Comparison of ENCODE assay signal across 10 cellular contexts in genomic region chr5:109479260-109479860, GRCh38.
A peak's percentile ranks its signal among the peaks of the same experiment; 100 is the strongest.
DNase-seq lines count a peak whose midpoint lies in the region; ATAC-seq and TF ChIP-seq lines count a peak whose summit lies in the region.
"Had no signal": no experiment of that assay in that cellular context is flagged by ENCODE, and none has a peak within 500 bp of the region (broad histone marks: within the 10 kb centered on the region; RNA-seq: fewer than 3 reads in every experiment).

No MANE protein-coding gene starts in this region.

- DNase-seq in NCI-H82 (lab: John Stamatoyannopoulos, UW) (peak; percentile 2), NCI-H82 treated with DMSO at 0.1 percent for 48 hours (lab: John Stamatoyannopoulos, UW; ENCODE audit: unreplicated experiment) (no peak), MV-4-11 (lab: John Stamatoyannopoulos, UW) (peak; percentile 7), colonic mucosa (no peak), psoas muscle (no peak), UCSD-AML1 (lab: John Stamatoyannopoulos, UW; ENCODE audit: unreplicated experiment) (no peak), NCI-H345 treated with DMSO at 0.1 percent for 48 hours (lab: John Stamatoyannopoulos, UW; ENCODE audit: unreplicated experiment) (no peak)
- DNase-seq in stimulated activated effector memory CD8-positive, alpha-beta T cell treated with anti-CD3 and anti-CD28 coated beads, Interleukin-12 subunit alpha, Interleukin-12 subunit beta, amount 100 ng/mL, for 72 hours (ENCODE audit: low spot score in 2 of 2): no peak

- no peak overlapping the region for H3K27ac Mint-ChIP-seq in stimulated activated effector memory CD8-positive, alpha-beta T cell treated with anti-CD3 and anti-CD28 coated beads, Interleukin-12 subunit alpha, Interleukin-12 subunit beta, amount 100 ng/mL, for 72 hours
- H3K27ac Mint-ChIP-seq: stimulated activated naive CD8-positive, alpha-beta T cell treated with anti-CD3 and anti-CD28 coated beads, Interleukin-15, Interleukin-2, amounts not matched to agents 100 ng/mL and 50 ng/mL, for 24 hours had no signal

- H3K27ac ChIP-seq in colonic mucosa (no peak overlapping the region), psoas muscle (no peak overlapping the region)
- H3K27ac ChIP-seq: SJSA1 had no signal

- no peak for ATAC-seq in psoas muscle
- ATAC-seq in stimulated activated effector memory CD8-positive, alpha-beta T cell treated with anti-CD3 and anti-CD28 coated beads, Interleukin-12 subunit alpha, Interleukin-12 subunit beta, amount 100 ng/mL, for 72 hours: no peak

- H3K9me3 ChIP-seq in colonic mucosa: no peaks in the 10 kb centered on the region
- no peaks in the 10 kb centered on the region for H3K9me3 ChIP-seq in psoas muscle
- H3K9me3 ChIP-seq: SJSA1 had no signal

- no peaks in the 10 kb centered on the region for H3K4me1 Mint-ChIP-seq in stimulated activated effector memory CD8-positive, alpha-beta T cell treated with anti-CD3 and anti-CD28 coated beads, Interleukin-12 subunit alpha, Interleukin-12 subunit beta, amount 100 ng/mL, for 72 hours

- H3K27me3 ChIP-seq in colonic mucosa (no peaks in the 10 kb centered on the region), psoas muscle (ENCODE audit: insufficient read depth in 3 of 3, low read length in 2 of 3) (no peaks in the 10 kb centered on the region)

- H3K36me3 ChIP-seq in colonic mucosa: no peaks in the 10 kb centered on the region
- H3K36me3 ChIP-seq in psoas muscle (ENCODE audit: insufficient read depth in 1 of 2, low read depth in 1 of 2): no peaks in the 10 kb centered on the region
- H3K36me3 ChIP-seq: SJSA1 had no signal

- no peak overlapping the region for H3K4me3 ChIP-seq in colonic mucosa
- no peak overlapping the region for H3K4me3 ChIP-seq in psoas muscle
- H3K4me3 ChIP-seq: SJSA1 had no signal

- H3K4me1 ChIP-seq in colonic mucosa (peaks cover 7% of the 10 kb centered on the region), psoas muscle (peaks cover 9% of the 10 kb centered on the region)
- H3K4me1 ChIP-seq: SJSA1 had no signal

- H3K9ac ChIP-seq in colonic mucosa (ENCODE audit: low read depth in 2 of 2, low read length in 2 of 2): no peak overlapping the region

- H3K9me3 Mint-ChIP-seq in stimulated activated effector memory CD8-positive, alpha-beta T cell treated with anti-CD3 and anti-CD28 coated beads, Interleukin-12 subunit alpha, Interleukin-12 subunit beta, amount 100 ng/mL, for 72 hours: no peaks in the 10 kb centered on the region
- H3K9me3 Mint-ChIP-seq: stimulated activated naive CD8-positive, alpha-beta T cell treated with anti-CD3 and anti-CD28 coated beads, Interleukin-15, Interleukin-2, amounts not matched to agents 100 ng/mL and 50 ng/mL, for 24 hours had no signal

- intact Hi-C loops in colonic mucosa (cut with DNase I): loop anchor here (5.0 to 10.0 kb wide), 2 partner anchors 557 to 805 kb away; no protein-coding TSS in a partner anchor
- intact Hi-C loops in psoas muscle (cut with DNase I): loop anchor here in 1 of 2 donors (10.0 kb wide), 1 partner anchor 835 kb away; no protein-coding TSS in a partner anchor

- no peaks in the 10 kb centered on the region for H3K36me3 Mint-ChIP-seq in stimulated activated effector memory CD8-positive, alpha-beta T cell treated with anti-CD3 and anti-CD28 coated beads, Interleukin-12 subunit alpha, Interleukin-12 subunit beta, amount 100 ng/mL, for 72 hours

- WGBS in psoas muscle, 3 donors: 51 to 98% (median 97%) methylated on average over 2 of the region's 2 CpGs

- H3K4me3 Mint-ChIP-seq in stimulated activated effector memory CD8-positive, alpha-beta T cell treated with anti-CD3 and anti-CD28 coated beads, Interleukin-12 subunit alpha, Interleukin-12 subunit beta, amount 100 ng/mL, for 72 hours: no peak overlapping the region
- H3K4me3 Mint-ChIP-seq: stimulated activated naive CD8-positive, alpha-beta T cell treated with anti-CD3 and anti-CD28 coated beads, Interleukin-15, Interleukin-2, amounts not matched to agents 100 ng/mL and 50 ng/mL, for 24 hours had no signal

- TF ChIP-seq CTCF in colonic mucosa (IDR thresholded peaks at IDR 0.05): peak; percentile 40
- TF ChIP-seq CTCF in psoas muscle (IDR thresholded peaks at IDR 0.05): peak; percentile 26

Comparison
In these comparisons a context has a peak if more than half of its experiments do, and no peak if none do; other contexts are left out.
1. DNase-seq: peak in NCI-H82 (single experiment) and MV-4-11 (single experiment); none in NCI-H82 treated with DMSO at 0.1 percent for 48 hours (single experiment), colonic mucosa (single experiment), psoas muscle (0 of 2), UCSD-AML1 (single experiment), NCI-H345 treated with DMSO at 0.1 percent for 48 hours (single experiment) and stimulated activated effector memory CD8-positive, alpha-beta T cell treated with anti-CD3 and anti-CD28 coated beads, Interleukin-12 subunit alpha, Interleukin-12 subunit beta, amount 100 ng/mL, for 72 hours (0 of 2).